ENCODE assay signal across 8 cellular contexts in the genomic region with DNA sequence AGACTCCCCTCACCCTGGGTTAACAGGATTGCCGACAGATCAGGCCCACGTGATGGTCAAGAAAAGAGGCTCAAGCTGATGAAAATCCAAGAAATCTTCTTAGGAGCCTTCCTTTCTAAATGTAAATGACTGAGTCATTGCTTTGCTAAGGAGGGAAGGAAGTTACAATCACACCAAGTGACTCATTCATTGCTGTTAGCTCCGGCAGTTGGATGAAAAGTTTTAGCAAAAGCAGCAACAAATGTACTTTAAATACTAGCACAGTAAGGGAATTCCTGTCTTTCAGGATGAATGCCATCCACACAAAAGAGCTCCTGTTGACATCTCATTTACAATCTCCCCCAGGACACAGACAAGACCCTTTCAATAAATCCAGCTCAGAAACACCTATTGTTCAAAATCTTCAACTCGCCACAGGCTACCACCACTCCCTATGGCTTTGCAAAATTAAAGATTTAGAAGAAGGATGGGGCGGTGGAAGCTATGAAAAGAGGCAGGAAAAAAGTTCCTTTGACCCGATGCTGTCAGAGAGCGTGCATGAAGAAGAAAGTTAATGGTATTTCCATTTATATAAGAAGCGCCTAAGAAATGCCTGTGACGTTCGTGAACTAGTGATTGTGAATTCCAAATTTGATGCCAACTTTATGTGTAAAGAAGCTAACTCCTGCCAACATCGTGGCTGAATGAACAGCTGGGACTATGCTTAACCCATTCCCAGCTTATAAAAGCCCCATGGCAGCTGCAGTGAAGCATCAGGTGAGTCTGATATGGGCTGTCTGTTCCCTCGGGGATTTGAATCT.
DNase-seq lines count a peak whose midpoint lies in the region; ATAC-seq, FAIRE-seq and TF ChIP-seq lines count a peak whose summit lies in the region.

No MANE protein-coding gene starts in this region.

- TF ChIP-seq EP300 in sigmoid colon (IDR thresholded peaks at IDR 0.05): peak in 1 of 4 donors; percentile 45

- H3K27ac ChIP-seq in sigmoid colon: peak overlapping the region; percentile 84 to 88 (median 86)

- H3K4me1 ChIP-seq in sigmoid colon: peaks cover 0 to 40% (median 29%) of the 10 kb centered on the region in 4 donors

- TF ChIP-seq CTCF in astrocyte of the spinal cord (IDR thresholded peaks at IDR 0.05; ENCODE audit: low read depth, low read length): no peak
- no peak for TF ChIP-seq CTCF in sigmoid colon (IDR thresholded peaks at IDR 0.05)

- TF ChIP-seq POLR2A in H54 (IDR thresholded peaks at IDR 0.05; ENCODE audit: low read depth, low read length): no peak
- peak in 1 of 2 donors; percentile 12 for TF ChIP-seq POLR2A in sigmoid colon (IDR thresholded peaks at IDR 0.05)

- no peaks in the 10 kb centered on the region for H3K9me3 ChIP-seq in sigmoid colon

- 3 to 21% methylated on average over 12 of the region's 12 CpGs for WGBS in sigmoid colon, 2 donors

- DNase-seq in AML-193 (lab: John Stamatoyannopoulos, UW) (peak; percentile 85 to 88), H54 (ENCODE audit: insufficient read length, low spot score) (no peak), NOMO-1 (lab: John Stamatoyannopoulos, UW; ENCODE audit: unreplicated experiment in 2 of 2) (peak; percentile 47 to 80), astrocyte of the spinal cord (ENCODE audit: low read depth, low spot score) (peak; percentile 98), iPS DF 19.7 (ENCODE audit: low read depth, low spot score) (peak; percentile 100), sigmoid colon (peak; percentile 71)

- peak; percentile 89 for FAIRE-seq in H54 (lab: Jason Lieb, UNC)

- H3K36me3 ChIP-seq in sigmoid colon: no peaks in the 10 kb centered on the region

- in situ Hi-C loops in astrocyte of the spinal cord (cut with HindIII; ENCODE audit: low sequenced_read_pairs): loop anchor here (10.0 to 25.0 kb wide), 2 partner anchors 149 to 316 kb away; partner anchors contain the start of gene TGIF1

- no peaks in the 10 kb centered on the region for H3K27me3 ChIP-seq in sigmoid colon

- no peak for ATAC-seq in GM21619 (IDR thresholded peaks at IDR 0.05; ENCODE audit: unreplicated experiment)
- no peak for ATAC-seq in GM21528 (IDR thresholded peaks at IDR 0.05; ENCODE audit: low FRiP score, unreplicated experiment)

- H3K4me3 ChIP-seq in astrocyte of the spinal cord (ENCODE audit: low read depth, low read length): peak overlapping the region; percentile 47
- peak overlapping the region; percentile 27 to 45 (median 40) for H3K4me3 ChIP-seq in sigmoid colon

- intact Hi-C loops in sigmoid colon (cut with DNase I): loop anchor here (2.0 kb wide), 1 partner anchor 21 kb away; no protein-coding TSS in a partner anchor
